Comparison of ENCODE assay signal across 9 cellular contexts in the genomic region with DNA sequence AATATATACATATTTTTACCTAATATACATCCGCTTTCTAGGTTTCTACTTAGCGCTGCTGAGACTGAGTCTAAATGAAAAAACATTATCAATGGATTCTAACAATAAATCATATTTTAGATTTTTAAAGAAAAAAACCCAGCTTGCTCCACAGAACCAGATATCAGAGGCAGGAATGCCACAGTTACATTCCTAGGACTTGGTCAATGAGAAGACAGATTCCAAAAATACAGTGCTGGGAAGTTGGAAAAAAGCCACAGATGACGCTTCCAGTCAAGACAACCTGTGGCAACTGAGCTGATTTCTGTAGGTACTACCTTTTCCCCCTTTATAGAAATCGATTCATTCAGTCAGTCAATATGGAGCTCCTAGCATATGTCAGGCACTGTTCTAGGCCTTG. TPM values are rescaled to one million over a fixed set of nuclear protein-coding genes. Genes with fewer than 3 reads are reported as not detected.
DNase-seq lines count a peak whose midpoint lies in the region; ATAC-seq, FAIRE-seq and TF ChIP-seq lines count a peak whose summit lies in the region.
"Had no signal": no experiment of that assay in that cellular context is flagged by ENCODE, and none has a peak within 500 bp of the region (broad histone marks: within the 10 kb centered on the region; RNA-seq: fewer than 3 reads in every experiment).

No MANE protein-coding gene starts in this region.

- H3K9me3 ChIP-seq in endodermal cell (ENCODE audit: control insufficient read depth, low read length) = peaks cover 7% of the 10 kb centered on the region

- H3K4me3 ChIP-seq in endodermal cell (ENCODE audit: low read length) = no peak overlapping the region

- H3K27me3 ChIP-seq in endodermal cell (ENCODE audit: control insufficient read depth, insufficient read depth, low read length, poor library complexity, severe bottlenecking) = no peaks in the 10 kb centered on the region

- no peak for FAIRE-seq in urothelium cell line (lab: Jason Lieb, UNC)
- FAIRE-seq: bronchial epithelial cell had no signal

- H3K36me3 Mint-ChIP-seq in endodermal cell (ENCODE audit: low read depth) (no peaks in the 10 kb centered on the region), progenitor cell of endocrine pancreas (ENCODE audit: insufficient read depth) (peaks cover 5% of the 10 kb centered on the region)

- no peak overlapping the region for H3K27ac ChIP-seq in endodermal cell (ENCODE audit: low read depth, low read length)

- TF ChIP-seq CTCF in endodermal cell (conservative IDR thresholded peaks at IDR 0.05) (no peak), progenitor cell of endocrine pancreas (IDR thresholded peaks at IDR 0.05; ENCODE audit: unreplicated experiment) (no peak)

- H3K9me3 Mint-ChIP-seq in endodermal cell (no peaks in the 10 kb centered on the region), progenitor cell of endocrine pancreas (ENCODE audit: low read depth) (peaks cover 2% of the 10 kb centered on the region)

- H3K4me1 Mint-ChIP-seq in endodermal cell (peaks cover 3% of the 10 kb centered on the region), progenitor cell of endocrine pancreas (ENCODE audit: low read depth) (peaks cover 5% of the 10 kb centered on the region)

- WGBS in endodermal cell (ENCODE audit: insufficient coverage in 1 of 2, insufficient read length in 1 of 2), 2 experiments = 80 to 93% methylated on average over 1 to 4 of the region's 4 CpGs

- H3K4me1 ChIP-seq in endodermal cell (ENCODE audit: control insufficient read depth, insufficient read depth, low read length) = no peaks in the 10 kb centered on the region

- H3K27ac Mint-ChIP-seq in endodermal cell (no peak overlapping the region), progenitor cell of endocrine pancreas (no peak overlapping the region)

- no peak overlapping the region for H3K9ac ChIP-seq in endodermal cell (ENCODE audit: extremely low read depth, low read length, poor library complexity, severe bottlenecking)

- H3K4me3 Mint-ChIP-seq in endodermal cell (peak overlapping the region; percentile 15), progenitor cell of endocrine pancreas (ENCODE audit: low read depth) (peak overlapping the region; percentile 44)

- DNase-seq in Daoy (ENCODE audit: low read depth) = peak; percentile 6
- peak; percentile 42 for DNase-seq in NCI-H69 (lab: John Stamatoyannopoulos, UW)
- no peak for DNase-seq in endodermal cell
- DNase-seq in progenitor cell of endocrine pancreas (ENCODE audit: low spot score, unreplicated experiment) = no peak
- no peak for DNase-seq in urothelium cell line (ENCODE audit: low spot score)
- DNase-seq in activated CD4-positive, alpha-beta T cell treated with anti-CD3 and anti-CD28 coated beads for 1 hour = no peak

- H3K27me3 Mint-ChIP-seq in endodermal cell (ENCODE audit: insufficient read depth) (peaks cover 4% of the 10 kb centered on the region), progenitor cell of endocrine pancreas (peaks cover 10% of the 10 kb centered on the region)

- H3K36me3 ChIP-seq in endodermal cell (ENCODE audit: control insufficient read depth, insufficient read depth, low read length) = no peaks in the 10 kb centered on the region

- ATAC-seq in HG03469 (IDR thresholded peaks at IDR 0.05; ENCODE audit: unreplicated experiment) = no peak
- no peak for ATAC-seq in HG02970 (IDR thresholded peaks at IDR 0.05; ENCODE audit: low FRiP score, unreplicated experiment)

RNA-seq across cellular contexts. Expression of a gene that starts 0.6 kb away (rescaled TPM):
- 9.7 and 12.6 TPM in 2 replicates for total RNA-seq in Daoy (2014; rRNA removed; shearing (Covaris generic))
- 1 to 10 TPM; 6.8 to 7.3 TPM for total RNA-seq in endodermal cell
- polyA plus RNA-seq in endodermal cell (2013, experiment 1 of 2) = 15.0 TPM
- polyA plus RNA-seq in endodermal cell (2013, experiment 2 of 2) = 17.1 TPM
- 10.8 and 10.9 TPM in 2 replicates for total RNA-seq in progenitor cell of endocrine pancreas

RNA-seq across cellular contexts. Expression of a gene that starts 34.4 kb away (rescaled TPM):
- 12.0 and 20.6 TPM in 2 replicates for total RNA-seq in Daoy (2014; rRNA removed; shearing (Covaris generic))
- total RNA-seq in endodermal cell (10 to 100 TPM; 43.7 to 44.9 TPM), progenitor cell of endocrine pancreas (43.5 and 43.9 TPM in 2 replicates)
- 14.6 TPM for polyA plus RNA-seq in endodermal cell (2013, experiment 1 of 2)
- polyA plus RNA-seq in endodermal cell (2013, experiment 2 of 2) = 10.3 TPM

Comparison
In these comparisons a context has a peak if more than half of its experiments do, and no peak if none do; other contexts are left out.
1. DNase-seq: peak in Daoy (single experiment) and NCI-H69 (single experiment); none in endodermal cell (single experiment), progenitor cell of endocrine pancreas (single experiment), urothelium cell line (single experiment) and activated CD4-positive, alpha-beta T cell treated with anti-CD3 and anti-CD28 coated beads for 1 hour (single experiment).